In the genomic region with DNA sequence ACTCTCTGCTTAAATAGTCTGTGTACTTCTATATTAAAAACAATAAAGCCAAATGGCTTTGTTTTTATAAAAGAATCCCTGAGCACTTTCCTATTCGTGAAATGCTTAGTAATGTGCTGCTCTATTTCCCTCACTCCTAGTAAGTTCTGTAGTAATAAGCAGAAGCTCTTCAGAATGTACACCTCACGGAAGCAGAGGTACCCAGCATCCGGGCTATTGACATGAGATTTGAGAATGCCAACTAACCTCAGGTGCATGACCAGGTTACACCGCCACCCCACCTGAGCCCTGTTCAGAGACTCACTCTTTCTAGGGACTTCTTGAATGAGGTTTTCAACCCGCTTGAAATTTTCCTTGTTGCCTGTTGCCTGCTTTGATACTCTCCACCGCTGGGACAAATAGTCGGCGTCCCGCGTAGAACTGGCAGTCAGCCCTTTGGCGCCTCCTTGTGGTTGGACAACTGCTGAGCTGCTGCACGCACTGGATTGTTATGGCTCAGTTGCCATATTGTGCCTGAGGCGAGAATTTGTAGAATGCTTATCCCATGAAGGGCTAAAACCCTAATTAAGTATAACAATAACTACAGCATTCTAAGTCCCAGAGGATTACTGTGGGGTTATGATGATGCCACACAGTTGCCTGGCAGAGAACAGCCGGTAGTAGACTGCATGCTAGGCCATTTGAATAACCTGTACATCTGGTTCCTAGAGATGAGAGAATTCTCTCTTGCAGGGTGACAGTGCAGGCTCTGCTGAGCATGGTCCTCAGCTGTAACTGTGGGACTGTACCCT, we compare ENCODE assay signal across 8 cellular contexts.
A peak's percentile ranks its signal among the peaks of the same experiment; 100 is the strongest.
DNase-seq lines count a peak whose midpoint lies in the region; ATAC-seq and TF ChIP-seq lines count a peak whose summit lies in the region.

No MANE protein-coding gene starts in this region.

- DNase-seq in NCI-H2196 (lab: John Stamatoyannopoulos, UW; ENCODE audit: unreplicated experiment), result peak; percentile 6
- DNase-seq in NCI-H2196 treated with DMSO at 0.1 percent for 48 hours (lab: John Stamatoyannopoulos, UW; ENCODE audit: unreplicated experiment), result no peak
- DNase-seq in NCI-H1048 (lab: John Stamatoyannopoulos, UW), result peak; percentile 87
- peak; percentile 83 for DNase-seq in T1000 (lab: John Stamatoyannopoulos, UW)
- peak; percentile 93 for DNase-seq in astrocyte of the hippocampus (ENCODE audit: low read depth, low spot score)
- peak; percentile 54 for DNase-seq in iPS DF 19.7 (ENCODE audit: low read depth, low spot score)
- DNase-seq in spleen, result peak; percentile 92

- H3K36me3 ChIP-seq in spleen, result no peaks in the 10 kb centered on the region

- intact Hi-C loops in spleen (cut with DNase I; ENCODE audit: low total_unique reads), result loop anchor here (5.0 kb wide), 1 partner anchor 513 kb away; no protein-coding TSS in a partner anchor

- H3K4me1 ChIP-seq in spleen, result peaks cover 0 to 8% (median 3%) of the 10 kb centered on the region in 6 donors

- TF ChIP-seq POLR2A in spleen (IDR thresholded peaks at IDR 0.05), result no peak

- TF ChIP-seq CTCF in spleen (IDR thresholded peaks at IDR 0.05 in 8 of 11, conservative IDR thresholded peaks at IDR 0.05 in 3 of 11), result peak; percentile 65 to 88 (median 79)

- H3K27me3 ChIP-seq in spleen (replicated peaks in 1 of 7), result no peaks in the 10 kb centered on the region

- H3K27ac ChIP-seq in spleen, result no peak overlapping the region

- no peaks in the 10 kb centered on the region for H3K9me3 ChIP-seq in spleen

- ATAC-seq in HG02610 (IDR thresholded peaks at IDR 0.05; ENCODE audit: unreplicated experiment), result peak; percentile 92

- H3K4me3 ChIP-seq in spleen, result peak overlapping the region in 1 of 8 donors; percentile 23

- 21 to 28% (median 23%) methylated on average over 14 of the region's 14 CpGs for WGBS in spleen, 5 donors
